ENCODE assay signal across 1 cellular context in the genomic region with DNA sequence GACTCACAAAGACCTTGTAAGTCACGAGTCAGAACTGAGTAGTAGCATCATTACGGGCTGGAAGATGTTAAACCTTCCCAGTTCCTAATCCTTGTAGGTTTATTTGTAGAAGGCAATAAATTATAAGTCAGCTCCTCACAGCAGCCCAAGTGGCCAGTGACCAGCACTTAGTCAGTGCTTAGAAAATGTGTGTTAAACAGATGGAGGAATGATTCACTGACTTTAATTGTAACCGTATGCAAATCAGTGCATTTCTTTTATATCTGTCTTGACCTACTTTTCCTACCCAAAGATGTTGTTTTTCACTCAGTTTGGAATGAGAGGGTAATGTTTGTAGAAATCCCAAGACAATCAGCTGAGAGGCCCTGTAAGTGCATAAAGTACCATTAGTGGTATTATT.
TF ChIP-seq lines count a peak whose summit lies in the region.

No MANE protein-coding gene starts in this region.

TF ChIP-seq in IMR-90, 13 proteins besides CTCF, POLR2A, EP300 and RAD21 (continued from another document):
- TF ChIP-seq, protein P1, sequence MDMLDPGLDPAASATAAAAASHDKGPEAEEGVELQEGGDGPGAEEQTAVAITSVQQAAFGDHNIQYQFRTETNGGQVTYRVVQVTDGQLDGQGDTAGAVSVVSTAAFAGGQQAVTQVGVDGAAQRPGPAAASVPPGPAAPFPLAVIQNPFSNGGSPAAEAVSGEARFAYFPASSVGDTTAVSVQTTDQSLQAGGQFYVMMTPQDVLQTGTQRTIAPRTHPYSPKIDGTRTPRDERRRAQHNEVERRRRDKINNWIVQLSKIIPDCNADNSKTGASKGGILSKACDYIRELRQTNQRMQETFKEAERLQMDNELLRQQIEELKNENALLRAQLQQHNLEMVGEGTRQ (IDR thresholded peaks at IDR 0.05; ENCODE audit: low read depth, low read length), result peak; percentile 47; the same call in 1 of the 2 replicates
- no peak for TF ChIP-seq SMC3 (IDR thresholded peaks at IDR 0.05; ENCODE audit: low read depth, low read length)
- TF ChIP-seq MAFK (IDR thresholded peaks at IDR 0.05; ENCODE audit: low read depth, low read length), result peak; percentile 16; the same call in 1 of the 2 replicates
TF ChIP-seq in IMR-90: peak in this region for 4.
